8 cellular contexts compared by ENCODE assay signal in genomic region chr5:50711280-50711679, GRCh38. TPM values are rescaled to one million over a fixed set of nuclear protein-coding genes. Genes with fewer than 3 reads are reported as not detected.
DNase-seq lines count a peak whose midpoint lies in the region; ATAC-seq lines count a peak whose summit lies in the region.

No MANE protein-coding gene starts in this region.

- peak; percentile 37 for DNase-seq in activated gamma-delta T cell treated with Interleukin-2 at 50 U/mL for 16 hours
- DNase-seq in activated gamma-delta T cell (lab: John Stamatoyannopoulos, UW): no peak
- DNase-seq in NCI-H526 (lab: John Stamatoyannopoulos, UW): peak; percentile 72 to 76
- DNase-seq in activated T-cell treated with anti-CD3 and anti-CD28 coated beads, Interleukin-2, amount 50 U/mL, for 72 hours: peak; percentile 45 to 53
- DNase-seq in kidney glomerular epithelial cell (lab: John Stamatoyannopoulos, UW): peak; percentile 20
- peak; percentile 5 to 72 (median 62) for DNase-seq in stimulated activated naive CD4-positive, alpha-beta T cell (lab: John Stamatoyannopoulos, UW)
- no peak for DNase-seq in dermis blood vessel endothelial cell

- H3K27me3 Mint-ChIP-seq in activated T-cell treated with anti-CD3 and anti-CD28 coated beads, Interleukin-2, amount 50 U/mL, for 72 hours (ENCODE audit: low read depth): no peaks in the 10 kb centered on the region

- no peaks in the 10 kb centered on the region for H3K9me3 Mint-ChIP-seq in activated T-cell treated with anti-CD3 and anti-CD28 coated beads, Interleukin-2, amount 50 U/mL, for 72 hours

- H3K36me3 Mint-ChIP-seq in activated T-cell treated with anti-CD3 and anti-CD28 coated beads, Interleukin-2, amount 50 U/mL, for 72 hours (ENCODE audit: insufficient read depth in 2 of 2): peaks cover 0 to 2% of the 10 kb centered on the region in 2 donors

- peak overlapping the region; percentile 69 to 85 for H3K4me3 Mint-ChIP-seq in activated T-cell treated with anti-CD3 and anti-CD28 coated beads, Interleukin-2, amount 50 U/mL, for 72 hours

- H3K27ac Mint-ChIP-seq in activated T-cell treated with anti-CD3 and anti-CD28 coated beads, Interleukin-2, amount 50 U/mL, for 72 hours: peak overlapping the region; percentile 90

- peaks cover 81% of the 10 kb centered on the region for H3K4me1 Mint-ChIP-seq in activated T-cell treated with anti-CD3 and anti-CD28 coated beads, Interleukin-2, amount 50 U/mL, for 72 hours (ENCODE audit: low read depth)

- ATAC-seq in HG02884 (IDR thresholded peaks at IDR 0.05; ENCODE audit: unreplicated experiment): peak; percentile 96
- ATAC-seq in activated T-cell treated with anti-CD3 and anti-CD28 coated beads, Interleukin-2, amount 50 U/mL, for 72 hours (replicated peaks in 1 of 2): peak; percentile 92 to 95

RNA-seq across cellular contexts. Expression of gene PARP8, which starts 44.8 kb away (rescaled TPM):
- total RNA-seq in activated T-cell treated with anti-CD3 and anti-CD28 coated beads, Interleukin-2, amount 50 U/mL, for 72 hours: 10 to 100 TPM; 53.3 to 61.0 TPM
- 0.42 and 0.51 TPM in 2 replicates for total RNA-seq in dermis blood vessel endothelial cell

Comparison
In these comparisons a context has a peak if more than half of its experiments do, and no peak if none do; other contexts are left out.
1. DNase-seq: peak in activated gamma-delta T cell treated with Interleukin-2 at 50 U/mL for 16 hours (single experiment), NCI-H526 (2 of 2), activated T-cell treated with anti-CD3 and anti-CD28 coated beads, Interleukin-2, amount 50 U/mL, for 72 hours (2 of 2), kidney glomerular epithelial cell (single experiment) and stimulated activated naive CD4-positive, alpha-beta T cell (6 of 6); none in activated gamma-delta T cell (single experiment) and dermis blood vessel endothelial cell (single experiment).
2. RNA of gene PARP8, which starts 44.8 kb away (total RNA-seq): 53.3 to 61.0 TPM in activated T-cell treated with anti-CD3 and anti-CD28 coated beads, Interleukin-2, amount 50 U/mL, for 72 hours; 0.42 to 0.51 TPM in dermis blood vessel endothelial cell; every median in the first group is over 10 times any median in the second.